Comparison of ENCODE assay signal across 1 cellular context in genomic region chr1:44785027-44785376, GRCh38.
TF ChIP-seq lines count a peak whose summit lies in the region.

No MANE protein-coding gene starts in this region.

TF ChIP-seq in IMR-90, 13 proteins besides CTCF, POLR2A, EP300 and RAD21:
- TF ChIP-seq BHLHE40 (IDR thresholded peaks at IDR 0.05; ENCODE audit: low read depth, low read length) (no peak), MAFK (IDR thresholded peaks at IDR 0.05; ENCODE audit: low read depth, low read length) (no peak), RFX5 (IDR thresholded peaks at IDR 0.05; ENCODE audit: low read depth, low read length) (no peak), SMC3 (IDR thresholded peaks at IDR 0.05; ENCODE audit: low read depth, low read length) (no peak), FOS (IDR thresholded peaks at IDR 0.05; ENCODE audit: low read depth, low read length) (no peak), MAZ (IDR thresholded peaks at IDR 0.05; ENCODE audit: borderline replicate concordance, low read depth, low read length) (no peak), MXI1 (IDR thresholded peaks at IDR 0.05; ENCODE audit: borderline replicate concordance, low read depth, low read length) (no peak), RCOR1 (IDR thresholded peaks at IDR 0.05; ENCODE audit: insufficient replicate concordance, low read length) (no peak), NFE2L2 (IDR thresholded peaks at IDR 0.05; ENCODE audit: low read depth, low read length) (no peak)
- TF ChIP-seq, protein P1, sequence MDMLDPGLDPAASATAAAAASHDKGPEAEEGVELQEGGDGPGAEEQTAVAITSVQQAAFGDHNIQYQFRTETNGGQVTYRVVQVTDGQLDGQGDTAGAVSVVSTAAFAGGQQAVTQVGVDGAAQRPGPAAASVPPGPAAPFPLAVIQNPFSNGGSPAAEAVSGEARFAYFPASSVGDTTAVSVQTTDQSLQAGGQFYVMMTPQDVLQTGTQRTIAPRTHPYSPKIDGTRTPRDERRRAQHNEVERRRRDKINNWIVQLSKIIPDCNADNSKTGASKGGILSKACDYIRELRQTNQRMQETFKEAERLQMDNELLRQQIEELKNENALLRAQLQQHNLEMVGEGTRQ (IDR thresholded peaks at IDR 0.05; ENCODE audit: low read depth, low read length), result no peak
